In genomic region chr6:79763301-79763700, GRCh38 we compare ENCODE assay signal across 35 cellular contexts.
"Had no signal": no experiment of that assay in that cellular context is flagged by ENCODE, and none has a peak within 500 bp of the region (broad histone marks: within the 10 kb centered on the region; RNA-seq: fewer than 3 reads in every experiment).

No MANE protein-coding gene starts in this region.

- H3K4me3 Mint-ChIP-seq: activated B cell treated with CpG ODN at 0.5 μM for 24 hours; activated CD4-positive, alpha-beta memory T cell treated with anti-CD3 and anti-CD28 coated beads for 36 hours; activated CD4-positive, alpha-beta T cell treated with anti-CD3 and anti-CD28 coated beads, Interleukin-2, amount 10 ng/mL, durations not matched to agents 24 days and 14 days; activated CD8-positive, alpha-beta T cell treated with anti-CD3 and anti-CD28 coated beads for 36 hours; activated naive CD4-positive, alpha-beta T cell treated with anti-CD3 and anti-CD28 coated beads for 36 hours; activated naive CD8-positive, alpha-beta T cell treated with anti-CD3 and anti-CD28 coated beads for 36 hours; activated T-cell treated with anti-CD3 and anti-CD28 coated beads, Interleukin-2, amount 50 U/mL, for 4 hours; activated T-cell treated with anti-CD3 and anti-CD28 coated beads, Interleukin-2, amount 50 U/mL, for 72 hours; activated T-helper 1 cell treated with anti-CD3 and anti-CD28 coated beads, Interleukin-12 subunit alpha, Interleukin-12 subunit beta, Interleukin-2, Interleukin-4 antibody, amounts not matched to agents 30 ng/mL and 10 ng/mL and 1 ng/mL, durations not matched to agents 14 hours and 24 hours and 36 hours; activated T-helper 17 cell treated with anti-CD3 and anti-CD28 coated beads, Interleukin-2, amount 50 U/mL, for 72 hours; central memory CD8-positive, alpha-beta T cell; T-helper 1 cell treated with Interleukin-12 subunit alpha and Interleukin-12 subunit beta and Interleukin-4 antibody, amounts not matched to agents 30 μg/mL and 1 μg/mL, for 36 hours; T-helper 2 cell treated with Interferon-gamma antibody and Interleukin-4, amounts not matched to agents 5 μg/mL and 100 μg/mL, for 36 hours had no signal

- H3K9me3 ChIP-seq: adrenal gland had no signal

- H3K9me3 Mint-ChIP-seq: activated CD4-positive, alpha-beta memory T cell treated with anti-CD3 and anti-CD28 coated beads for 36 hours; activated CD8-positive, alpha-beta T cell treated with anti-CD3 and anti-CD28 coated beads for 36 hours; activated naive CD4-positive, alpha-beta T cell treated with anti-CD3 and anti-CD28 coated beads for 36 hours; activated naive CD8-positive, alpha-beta T cell treated with anti-CD3 and anti-CD28 coated beads for 36 hours; activated T-cell treated with anti-CD3 and anti-CD28 coated beads, Interleukin-2, amount 50 U/mL, for 4 hours; central memory CD8-positive, alpha-beta T cell had no signal

- H3K36me3 ChIP-seq: adrenal gland, cardiac muscle cell had no signal

- H3K27ac ChIP-seq: adrenal gland, cardiac muscle cell, VCaP had no signal

- ATAC-seq: activated CD8-positive, alpha-beta T cell treated with anti-CD3 and anti-CD28 coated beads for 36 hours; activated naive CD4-positive, alpha-beta T cell treated with anti-CD3 and anti-CD28 coated beads, Interleukin-2, amount 50 U/mL, for 72 hours; activated T-cell treated with anti-CD3 and anti-CD28 coated beads, Interleukin-2, amount 50 U/mL, for 4 hours; activated T-cell treated with anti-CD3 and anti-CD28 coated beads, Interleukin-2, amount 50 U/mL, for 72 hours; activated T-helper 17 cell treated with anti-CD3 and anti-CD28 coated beads, Interleukin-2, amount 50 U/mL, for 72 hours had no signal

- H3K36me3 Mint-ChIP-seq: activated CD4-positive, alpha-beta memory T cell treated with anti-CD3 and anti-CD28 coated beads for 36 hours; activated naive CD8-positive, alpha-beta T cell treated with anti-CD3 and anti-CD28 coated beads for 36 hours had no signal

- H3K4me3 ChIP-seq: adrenal gland, cardiac muscle cell had no signal

- H3K4me1 ChIP-seq: adrenal gland had no signal

- H3K27me3 ChIP-seq: cardiac muscle cell had no signal

- H3K27ac Mint-ChIP-seq: activated B cell treated with CpG ODN at 0.5 μM for 24 hours; activated CD4-positive, alpha-beta memory T cell treated with anti-CD3 and anti-CD28 coated beads for 36 hours; activated CD4-positive, alpha-beta T cell treated with anti-CD3 and anti-CD28 coated beads, Interleukin-2, amount 10 ng/mL, durations not matched to agents 24 days and 14 days; activated CD8-positive, alpha-beta T cell treated with anti-CD3 and anti-CD28 coated beads for 36 hours; activated naive CD4-positive, alpha-beta T cell treated with anti-CD3 and anti-CD28 coated beads for 36 hours; activated naive CD4-positive, alpha-beta T cell treated with anti-CD3 and anti-CD28 coated beads, Interleukin-2, amount 50 U/mL, for 72 hours; activated naive CD8-positive, alpha-beta T cell treated with anti-CD3 and anti-CD28 coated beads for 36 hours; activated T-cell treated with anti-CD3 and anti-CD28 coated beads, Interleukin-2, amount 50 U/mL, for 72 hours; activated T-helper 1 cell treated with anti-CD3 and anti-CD28 coated beads, Interleukin-12 subunit alpha, Interleukin-12 subunit beta, Interleukin-2, Interleukin-4 antibody, amounts not matched to agents 30 ng/mL and 10 ng/mL and 1 ng/mL, durations not matched to agents 14 hours and 24 hours and 36 hours; activated T-helper 17 cell treated with anti-CD3 and anti-CD28 coated beads, Interleukin-2, amount 50 U/mL, for 72 hours; T-helper 1 cell treated with Interleukin-12 subunit alpha and Interleukin-12 subunit beta and Interleukin-4 antibody, amounts not matched to agents 30 μg/mL and 1 μg/mL, for 36 hours; T-helper 2 cell treated with Interferon-gamma antibody and Interleukin-4, amounts not matched to agents 5 μg/mL and 100 μg/mL, for 36 hours had no signal

- H3K4me1 Mint-ChIP-seq: activated B cell treated with CpG ODN at 0.5 μM for 24 hours; activated CD4-positive, alpha-beta T cell treated with anti-CD3 and anti-CD28 coated beads, Interleukin-2, amount 10 ng/mL, durations not matched to agents 24 days and 14 days; activated naive CD8-positive, alpha-beta T cell treated with anti-CD3 and anti-CD28 coated beads for 36 hours; activated T-helper 17 cell treated with anti-CD3 and anti-CD28 coated beads, Interleukin-2, amount 50 U/mL, for 72 hours; central memory CD8-positive, alpha-beta T cell had no signal

- DNase-seq: activated B cell treated with CpG ODN at 0.5 μM for 24 hours; activated CD4-positive, alpha-beta memory T cell treated with anti-CD3 and anti-CD28 coated beads for 36 hours; activated CD4-positive, alpha-beta T cell treated with anti-CD3 and anti-CD28 coated beads for 4 hours; activated CD4-positive, alpha-beta T cell treated with anti-CD3 and anti-CD28 coated beads, Interleukin-2, amount 10 ng/mL, durations not matched to agents 24 days and 14 days; activated CD4-positive, alpha-beta T cell treated with anti-CD3 and anti-CD28 coated beads, Interleukin-2, amount 50 U/mL, for 1 hour; activated CD4-positive, alpha-beta T cell treated with anti-CD3 and anti-CD28 coated beads, Interleukin-2, amount 50 U/mL, for 4 hours; activated CD4-positive, CD25-positive, alpha-beta regulatory T cell treated with anti-CD3 and anti-CD28 coated beads, Interleukin-2, amount 50 U/mL, for 72 hours; activated CD8-positive, alpha-beta memory T cell treated with anti-CD3 and anti-CD28 coated beads, Interleukin-2, amount 50 U/mL, for 4 hours; activated CD8-positive, alpha-beta T cell treated with anti-CD3 and anti-CD28 coated beads for 36 hours; activated effector memory CD4-positive, alpha-beta T cell treated with anti-CD3 and anti-CD28 coated beads, Interleukin-2, amount 50 U/mL, for 16 hours; activated gamma-delta T cell treated with Interleukin-2 at 50 U/mL for 16 hours; activated naive CD4-positive, alpha-beta T cell; activated naive CD4-positive, alpha-beta T cell treated with anti-CD3 and anti-CD28 coated beads for 36 hours; activated naive CD4-positive, alpha-beta T cell treated with anti-CD3 and anti-CD28 coated beads, Interleukin-2, amount 50 U/mL, for 16 hours; activated naive CD8-positive, alpha-beta T cell treated with anti-CD3 and anti-CD28 coated beads for 36 hours; activated T-cell treated with anti-CD3 and anti-CD28 coated beads for 4 hours; activated T-cell treated with anti-CD3 and anti-CD28 coated beads, Interleukin-2, amount 50 U/mL, for 1 hour; activated T-cell treated with anti-CD3 and anti-CD28 coated beads, Interleukin-2, amount 50 U/mL, for 4 hours; activated T-cell treated with anti-CD3 and anti-CD28 coated beads, Interleukin-2, amount 50 U/mL, for 72 hours; adrenal gland; amniotic stem cell; aorta; caudate nucleus; cerebellar nuclear complex; T-helper 1 cell; T-helper 2 cell; T-helper 9 cell had no signal
